8 cellular contexts compared by ENCODE assay signal in the genomic region with DNA sequence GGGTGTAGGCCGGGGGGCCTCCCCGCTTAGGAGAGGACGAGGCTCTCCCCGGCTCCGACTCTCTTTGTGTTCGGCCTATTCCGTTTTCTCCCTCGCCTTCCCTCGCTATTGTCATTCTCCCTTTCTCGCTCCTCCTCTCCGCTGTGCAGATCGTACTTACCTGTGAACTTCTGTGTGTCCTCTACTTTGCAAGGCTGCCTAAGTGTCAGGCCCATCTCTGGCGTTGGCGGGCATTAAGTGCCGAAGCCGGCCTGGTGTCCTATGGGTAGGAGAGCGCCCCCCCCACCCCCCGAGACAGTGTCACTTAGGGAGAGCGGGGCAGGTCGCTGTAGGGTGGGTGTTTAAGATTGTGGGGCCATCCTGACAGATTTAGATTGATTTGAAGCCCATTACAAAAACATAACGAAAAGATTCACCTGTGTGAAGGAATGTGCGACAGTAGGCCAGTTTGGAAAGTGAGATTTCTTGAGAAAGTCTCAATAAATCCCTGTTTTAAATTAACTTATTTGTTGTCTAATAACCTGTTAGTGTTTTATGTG.
A peak's percentile ranks its signal among the peaks of the same experiment; 100 is the strongest.
DNase-seq lines count a peak whose midpoint lies in the region; ATAC-seq and TF ChIP-seq lines count a peak whose summit lies in the region.

No MANE protein-coding gene starts in this region.

- peak; percentile 52 for DNase-seq in ELF-1 (ENCODE audit: low read depth, low spot score)
- DNase-seq in T-helper 9 cell: peak; percentile 21
- peak; percentile 32 to 47 for DNase-seq in cardiac fibroblast (ENCODE audit: low read depth in 2 of 2)
- DNase-seq in kidney tubule cell (ENCODE audit: low spot score): peak; percentile 34
- peak; percentile 17 for DNase-seq in stimulated activated CD4-positive, alpha-beta T cell treated with anti-CD3 and anti-CD28 coated beads, Interleukin-2, amount 100 ng/mL, for 4 hours (ENCODE audit: low read depth)
- no peak for DNase-seq in GF-D8 (lab: John Stamatoyannopoulos, UW)

- TF ChIP-seq CTCF in cardiac fibroblast (IDR thresholded peaks at IDR 0.05; ENCODE audit: low read depth, low read length): no peak

- peak overlapping the region; percentile 98 for H3K4me3 ChIP-seq in HUES48 (ENCODE audit: low read depth, low read length)
- H3K4me3 ChIP-seq in cardiac fibroblast (replicated peaks in 1 of 2; ENCODE audit: low read depth in 2 of 2, low read length in 2 of 2): peak overlapping the region; percentile 96 to 98

- H3K4me1 ChIP-seq in HUES48 (ENCODE audit: control insufficient read depth, insufficient read depth, low read length): 0 out of 2 replicates have a peak, but pooled peaks cover 6% of the 10 kb centered on the region

- peaks cover 41% of the 10 kb centered on the region for H3K36me3 ChIP-seq in HUES48 (ENCODE audit: control insufficient read depth, insufficient read depth, low read length)

- H3K27ac ChIP-seq in HUES48 (ENCODE audit: low read depth, low read length): peak overlapping the region; percentile 99

- peak; percentile 26 for ATAC-seq in GM21526 (IDR thresholded peaks at IDR 0.05; ENCODE audit: low FRiP score, unreplicated experiment)

- peaks cover 15% of the 10 kb centered on the region; the same call in 1 of the 2 replicates for H3K9me3 ChIP-seq in HUES48 (ENCODE audit: control insufficient read depth, insufficient read depth, low read length)

- H3K9ac ChIP-seq in HUES48 (ENCODE audit: low read depth, low read length): peak overlapping the region; percentile 96

- no peaks in the 10 kb centered on the region for H3K27me3 ChIP-seq in HUES48 (ENCODE audit: control insufficient read depth, insufficient read depth, low read length)
